In the genomic region with DNA sequence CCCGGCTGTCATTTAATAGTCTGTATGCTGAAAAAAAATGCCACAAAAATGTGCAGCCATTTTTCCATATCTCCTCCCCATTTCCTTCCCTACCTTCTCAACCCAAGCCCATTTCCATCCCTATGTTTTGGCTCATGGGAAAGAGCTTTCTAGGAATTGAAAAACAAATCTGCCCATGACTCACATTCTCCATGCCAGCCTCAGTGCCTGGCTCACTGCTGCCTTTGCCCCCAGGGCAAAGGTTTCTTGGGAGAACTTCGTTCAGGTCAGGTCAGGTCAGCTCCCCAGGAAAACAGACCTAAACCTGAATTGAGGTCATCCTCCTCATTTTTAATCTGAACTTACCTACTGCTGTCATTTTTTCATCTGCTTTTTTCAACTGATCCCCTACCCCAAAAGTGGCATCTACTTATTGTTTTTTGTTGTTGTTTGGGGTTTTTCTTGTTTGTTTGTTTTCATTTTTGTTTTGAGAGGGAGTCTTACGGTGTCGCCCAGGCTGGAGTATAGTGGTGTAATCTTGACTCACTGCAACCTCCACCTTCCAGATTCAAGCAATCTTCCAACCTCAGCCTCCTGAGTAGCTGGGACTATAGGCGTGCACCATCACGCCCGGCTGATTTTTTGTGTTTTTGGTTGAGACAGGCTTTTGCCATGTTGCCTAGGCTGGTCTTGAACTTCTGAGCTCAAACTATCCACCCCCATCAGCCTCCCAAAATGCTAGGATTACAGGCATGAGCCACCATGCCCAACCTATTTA, we compare ENCODE assay signal across 22 cellular contexts.
"Had no signal": no experiment of that assay in that cellular context is flagged by ENCODE, and none has a peak within 500 bp of the region (broad histone marks: within the 10 kb centered on the region; RNA-seq: fewer than 3 reads in every experiment).

No MANE protein-coding gene starts in this region.

- H3K27me3 ChIP-seq: cardiac muscle cell, neural progenitor cell, right atrium auricular region, suprapubic skin, uterus had no signal

- H3K4me1 Mint-ChIP-seq: activated CD4-positive, alpha-beta T cell treated with anti-CD3 and anti-CD28 coated beads for 36 hours; neural progenitor cell; stimulated activated naive CD8-positive, alpha-beta T cell treated with anti-CD3 and anti-CD28 coated beads, Interleukin-15, amount 100 ng/mL, for 72 hours; WTC11 had no signal

- H3K4me1 ChIP-seq: neural progenitor cell, right atrium auricular region, suprapubic skin, transverse colon, uterus had no signal

- H3K4me3 Mint-ChIP-seq: activated CD4-positive, alpha-beta T cell treated with anti-CD3 and anti-CD28 coated beads for 36 hours; activated naive CD8-positive, alpha-beta T cell; dendritic cell treated with granulocyte-macrophage colony-stimulating factor and Interleukin-4, amounts not matched to agents 40 ng/mL and 50 ng/mL, for 4 days; neural progenitor cell; stimulated activated naive CD8-positive, alpha-beta T cell treated with anti-CD3 and anti-CD28 coated beads, Interleukin-15, amount 100 ng/mL, for 72 hours; WTC11 had no signal

- H3K4me3 ChIP-seq: cardiac muscle cell, neural progenitor cell, right atrium auricular region, skin epidermis, suprapubic skin, transverse colon, uterus had no signal

- H3K36me3 ChIP-seq: cardiac muscle cell, neural progenitor cell, right atrium auricular region, suprapubic skin, transverse colon, uterus had no signal

- H3K27ac Mint-ChIP-seq: activated CD4-positive, alpha-beta T cell treated with anti-CD3 and anti-CD28 coated beads for 36 hours; activated naive CD8-positive, alpha-beta T cell; dendritic cell treated with granulocyte-macrophage colony-stimulating factor and Interleukin-4, amounts not matched to agents 40 ng/mL and 50 ng/mL, for 4 days; neural progenitor cell; progenitor cell of endocrine pancreas; stimulated activated naive CD8-positive, alpha-beta T cell treated with anti-CD3 and anti-CD28 coated beads, Interleukin-15, amount 100 ng/mL, for 72 hours; WTC11 had no signal

- DNase-seq: activated CD4-positive, alpha-beta T cell treated with anti-CD3 and anti-CD28 coated beads for 36 hours; activated CD4-positive, alpha-beta T cell treated with anti-CD3 and anti-CD28 coated beads, Interleukin-2, amount 50 U/mL, for 48 hours; activated gamma-delta T cell; effector memory CD4-positive, alpha-beta T cell; foreskin fibroblast; glutamatergic neuron; hippocampal formation; stimulated activated CD4-positive, alpha-beta T cell treated with anti-CD3 and anti-CD28 coated beads, Interleukin-15, amount 100 ng/mL, for 24 hours; stimulated activated CD4-positive, alpha-beta T cell treated with anti-CD3 and anti-CD28 coated beads, Interleukin-2, amount 100 ng/mL, for 48 hours; stimulated activated naive CD8-positive, alpha-beta T cell treated with anti-CD3 and anti-CD28 coated beads, Interleukin-15, amount 100 ng/mL, for 72 hours; transverse colon; uterus had no signal

- H3K36me3 Mint-ChIP-seq: activated naive CD8-positive, alpha-beta T cell; neural progenitor cell; WTC11 had no signal

- H3K9me3 Mint-ChIP-seq: neural progenitor cell; stimulated activated naive CD8-positive, alpha-beta T cell treated with anti-CD3 and anti-CD28 coated beads, Interleukin-15, amount 100 ng/mL, for 72 hours had no signal

- H3K9me3 ChIP-seq: suprapubic skin, transverse colon, uterus had no signal

- H3K27me3 Mint-ChIP-seq: progenitor cell of endocrine pancreas had no signal

- H3K27ac ChIP-seq: cardiac muscle cell, epithelial cell of prostate, neural progenitor cell, right atrium auricular region, skin epidermis, suprapubic skin, transverse colon, uterus had no signal

- ATAC-seq: activated CD4-positive, alpha-beta T cell treated with anti-CD3 and anti-CD28 coated beads for 36 hours; stimulated activated naive CD8-positive, alpha-beta T cell treated with anti-CD3 and anti-CD28 coated beads, Interleukin-15, amount 100 ng/mL, for 72 hours; WTC11 had no signal
